In genomic region chr6:152471459-152472070, GRCh38 we compare ENCODE assay signal across 18 cellular contexts.
DNase-seq lines count a peak whose midpoint lies in the region; ATAC-seq, FAIRE-seq and TF ChIP-seq lines count a peak whose summit lies in the region.
"Had no signal": no experiment of that assay in that cellular context is flagged by ENCODE, and none has a peak within 500 bp of the region (broad histone marks: within the 10 kb centered on the region; RNA-seq: fewer than 3 reads in every experiment).

No MANE protein-coding gene starts in this region.

- H3K4me3 ChIP-seq in H1 (ENCODE audit: extremely low read depth in 1 of 4, insufficient read depth in 2 of 4, low read depth in 3 of 4, low read length in 4 of 4) (no peak overlapping the region), aorta (ENCODE audit: low read length in 2 of 2) (peak overlapping the region; percentile 64 to 69)

- peaks cover 4% of the 10 kb centered on the region for H3K9me3 Mint-ChIP-seq in nephron
- peaks cover 3% of the 10 kb centered on the region for H3K9me3 Mint-ChIP-seq in activated T-cell treated with anti-CD3 and anti-CD28 coated beads, Interleukin-2, amount 50 U/mL, for 4 hours
- H3K9me3 Mint-ChIP-seq: activated naive CD8-positive, alpha-beta T cell treated with anti-CD3 and anti-CD28 coated beads, Interleukin-2, amount 10 ng/mL, durations not matched to agents 7 days and 5 days; effector memory CD8-positive, alpha-beta T cell; natural killer cell had no signal

- CTCF ChIA-PET in H1 (lab: Charles Lee; ENCODE audit: partially characterized antibody): interaction anchor here (0.6 to 1.0 kb wide), 5 partner anchors 9 to 1291 kb away, joined by 3 to 7 read pairs (median 3); no protein-coding TSS in a partner anchor

- TF ChIP-seq CTCF in H1 (IDR thresholded peaks at IDR 0.05; ENCODE audit: control extremely low read depth in 1 of 3, insufficient read depth in 1 of 3, low read depth in 1 of 3, low read length in 3 of 3) (no peak), nephron (IDR thresholded peaks at IDR 0.05; ENCODE audit: unreplicated experiment in 3 of 3) (no peak)

- no peak overlapping the region for H3K4ac ChIP-seq in H1 (replicated peaks; ENCODE audit: insufficient read length, low read depth, low read length)

- no peak overlapping the region for H3K9ac ChIP-seq in H1 (replicated peaks in 1 of 4; ENCODE audit: extremely low read depth in 1 of 4, low read depth in 3 of 4, low read length in 3 of 4)

- no peak overlapping the region for H2BK15ac ChIP-seq in H1 (ENCODE audit: low read length)

- no peak overlapping the region for H2BK12ac ChIP-seq in H1 (ENCODE audit: low read depth, low read length)

- peak overlapping the region; percentile 55 to 73 (median 68) for H3K4me3 Mint-ChIP-seq in nephron
- H3K4me3 Mint-ChIP-seq in activated T-cell treated with anti-CD3 and anti-CD28 coated beads, Interleukin-2, amount 50 U/mL, for 4 hours: no peak overlapping the region
- H3K4me3 Mint-ChIP-seq: activated CD8-positive, alpha-beta memory T cell treated with anti-CD3 and anti-CD28 coated beads, Interleukin-2, amount 10 ng/mL, durations not matched to agents 7 days and 5 days; activated naive CD8-positive, alpha-beta T cell treated with anti-CD3 and anti-CD28 coated beads, Interleukin-2, amount 10 ng/mL, durations not matched to agents 7 days and 5 days; effector memory CD8-positive, alpha-beta T cell; IgD-negative memory B cell; natural killer cell had no signal

- no peak overlapping the region for H4K8ac ChIP-seq in H1 (ENCODE audit: extremely low read depth, insufficient read depth, low read length)

- H3K27me3 ChIP-seq in H1 (replicated peaks in 1 of 4; ENCODE audit: control insufficient read depth in 3 of 4, extremely low read depth in 1 of 4, insufficient read depth in 3 of 4, low read length in 3 of 4) (no peaks in the 10 kb centered on the region), aorta (ENCODE audit: control insufficient read depth in 1 of 2, insufficient read depth in 2 of 2, low read length in 1 of 2) (no peaks in the 10 kb centered on the region)

- H3K4me1 ChIP-seq in H1 (replicated peaks in 1 of 4; ENCODE audit: control insufficient read depth in 3 of 4, insufficient read depth in 4 of 4, low read length in 3 of 4) (no peaks in the 10 kb centered on the region), aorta (ENCODE audit: control insufficient read depth in 1 of 2, insufficient read depth in 2 of 2, low read length in 2 of 2) (no peaks in the 10 kb centered on the region)

- POLR2A ChIA-PET in H1 (lab: Charles Lee; ENCODE audit: partially characterized antibody): no interaction called here

- no peak for ATAC-seq in aorta (ENCODE audit: low FRiP score)
- ATAC-seq in activated T-cell treated with anti-CD3 and anti-CD28 coated beads, Interleukin-2, amount 50 U/mL, for 4 hours: no peak
- no peak for ATAC-seq in HG03354 (IDR thresholded peaks at IDR 0.05; ENCODE audit: poor library complexity, severe bottlenecking, unreplicated experiment)
- ATAC-seq: activated CD8-positive, alpha-beta memory T cell treated with anti-CD3 and anti-CD28 coated beads, Interleukin-2, amount 10 ng/mL, durations not matched to agents 7 days and 5 days; effector memory CD8-positive, alpha-beta T cell; HCT116; natural killer cell had no signal

- H3K79me2 ChIP-seq in H1 (ENCODE audit: control insufficient read depth in 1 of 2, insufficient read depth in 2 of 2, low read length in 2 of 2): no peaks in the 10 kb centered on the region

- H4K5ac ChIP-seq in H1 (ENCODE audit: insufficient read length, low read depth, low read length): no peak overlapping the region

- H3K23me2 ChIP-seq in H1 (ENCODE audit: low read depth, low read length): no peaks in the 10 kb centered on the region

- no peak overlapping the region for H4K91ac ChIP-seq in H1 (replicated peaks; ENCODE audit: insufficient read length, low read length)

- 92% methylated on average over 8 of the region's 8 CpGs; no CpG with 5 or more reads in 1 of the 2 experiments for WGBS in H1 (ENCODE audit: extremely low coverage in 1 of 2, insufficient coverage in 1 of 2, insufficient read length in 1 of 2, insufficient replicate concordance in 2 of 2, low coverage in 1 of 2, low lambda C conversion rate in 2 of 2, missing lambda C conversion rate in 1 of 2), 2 experiments
- WGBS in aorta, 2 donors: 8 to 10% methylated on average over 8 of the region's 8 CpGs

- H2BK5ac ChIP-seq in H1 (ENCODE audit: low read depth, low read length): no peak overlapping the region

- no peak overlapping the region for H2BK120ac ChIP-seq in H1 (replicated peaks; ENCODE audit: low read depth, low read length)

- no peaks in the 10 kb centered on the region for H4K20me1 ChIP-seq in H1 (replicated peaks in 1 of 2; ENCODE audit: control insufficient read depth in 1 of 2, insufficient read depth in 2 of 2, low read length in 2 of 2)

- no peak overlapping the region for H2AK5ac ChIP-seq in H1 (ENCODE audit: low read depth, low read length)

- intact Hi-C loops in aorta (cut with DNase I): loop anchor here in 1 of 2 donors (5.0 kb wide), 1 partner anchor 104 kb away; no protein-coding TSS in a partner anchor

- H3K27ac ChIP-seq in H1 (ENCODE audit: low read depth, low read length): no peak overlapping the region
- H3K27ac ChIP-seq in aorta (ENCODE audit: low read depth in 1 of 2, low read length in 2 of 2): no peak overlapping the region

- no peak overlapping the region for H2BK20ac ChIP-seq in H1 (ENCODE audit: low read length)

- no peaks in the 10 kb centered on the region for H3K9me3 ChIP-seq in H1 (ENCODE audit: insufficient read depth in 2 of 2, low read depth in 1 of 2, low read length in 1 of 2)
- H3K9me3 ChIP-seq in aorta (ENCODE audit: control insufficient read depth, low read length): no peaks in the 10 kb centered on the region

- peaks cover 18% of the 10 kb centered on the region for H3K4me1 Mint-ChIP-seq in nephron
- no peaks in the 10 kb centered on the region for H3K4me1 Mint-ChIP-seq in activated T-cell treated with anti-CD3 and anti-CD28 coated beads, Interleukin-2, amount 50 U/mL, for 4 hours (ENCODE audit: low read depth)
- H3K4me1 Mint-ChIP-seq: activated CD8-positive, alpha-beta memory T cell treated with anti-CD3 and anti-CD28 coated beads, Interleukin-2, amount 10 ng/mL, durations not matched to agents 7 days and 5 days; activated naive CD8-positive, alpha-beta T cell treated with anti-CD3 and anti-CD28 coated beads, Interleukin-2, amount 10 ng/mL, durations not matched to agents 7 days and 5 days; IgD-negative memory B cell had no signal

- H3K79me1 ChIP-seq in H1 (ENCODE audit: low read depth, low read length): no peaks in the 10 kb centered on the region

- TF ChIP-seq EP300 in H1 (IDR thresholded peaks at IDR 0.05; ENCODE audit: borderline replicate concordance in 1 of 2, low read depth in 2 of 2, low read length in 2 of 2): no peak

- no peaks in the 10 kb centered on the region for H3K36me3 Mint-ChIP-seq in nephron (ENCODE audit: low read depth)
- H3K36me3 Mint-ChIP-seq in activated T-cell treated with anti-CD3 and anti-CD28 coated beads, Interleukin-2, amount 50 U/mL, for 4 hours (ENCODE audit: insufficient read depth): no peaks in the 10 kb centered on the region
- H3K36me3 Mint-ChIP-seq: activated CD8-positive, alpha-beta memory T cell treated with anti-CD3 and anti-CD28 coated beads, Interleukin-2, amount 10 ng/mL, durations not matched to agents 7 days and 5 days; activated naive CD8-positive, alpha-beta T cell treated with anti-CD3 and anti-CD28 coated beads, Interleukin-2, amount 10 ng/mL, durations not matched to agents 7 days and 5 days; IgD-negative memory B cell had no signal

- no peak overlapping the region for H3K23ac ChIP-seq in H1 (ENCODE audit: insufficient read length)

- no peak overlapping the region for H3K4me2 ChIP-seq in H1 (ENCODE audit: insufficient read depth in 1 of 2, low read depth in 2 of 2, low read length in 2 of 2)

- H3K18ac ChIP-seq in H1 (ENCODE audit: extremely low read depth, low read length): no peak overlapping the region

- no peak for FAIRE-seq in H1 (lab: Jason Lieb, UNC)

- TF ChIP-seq POLR2A in H1 (IDR thresholded peaks at IDR 0.05; ENCODE audit: control extremely low read depth in 1 of 2, low read depth in 2 of 2, low read length in 2 of 2): no peak

- no peaks in the 10 kb centered on the region for H3K27me3 Mint-ChIP-seq in nephron (ENCODE audit: low read depth)
- H3K27me3 Mint-ChIP-seq in activated T-cell treated with anti-CD3 and anti-CD28 coated beads, Interleukin-2, amount 50 U/mL, for 4 hours (ENCODE audit: low read depth): no peaks in the 10 kb centered on the region
- H3K27me3 Mint-ChIP-seq: activated CD8-positive, alpha-beta memory T cell treated with anti-CD3 and anti-CD28 coated beads, Interleukin-2, amount 10 ng/mL, durations not matched to agents 7 days and 5 days; effector memory CD8-positive, alpha-beta T cell had no signal

- no peak overlapping the region for H3K56ac ChIP-seq in H1 (replicated peaks; ENCODE audit: insufficient read length, low read depth, low read length)

- no peaks in the 10 kb centered on the region for H3K36me3 ChIP-seq in H1 (ENCODE audit: control insufficient read depth in 2 of 4, insufficient read depth in 4 of 4, low read length in 3 of 4)
- no peaks in the 10 kb centered on the region for H3K36me3 ChIP-seq in aorta (ENCODE audit: control insufficient read depth in 1 of 2, insufficient read depth in 2 of 2, low read length in 1 of 2)

- peak overlapping the region; percentile 17; the same call in 1 of the 2 replicates for H2AFZ ChIP-seq in H1 (ENCODE audit: low read length)

- TF ChIP-seq RAD21 in H1 (IDR thresholded peaks at IDR 0.05 in 1 of 2, conservative IDR thresholded peaks at IDR 0.05 in 1 of 2; ENCODE audit: low read depth in 2 of 2, low read length in 2 of 2): no peak

- peak overlapping the region; percentile 61 to 69 (median 66) for H3K27ac Mint-ChIP-seq in nephron
- H3K27ac Mint-ChIP-seq: activated CD8-positive, alpha-beta memory T cell treated with anti-CD3 and anti-CD28 coated beads, Interleukin-2, amount 10 ng/mL, durations not matched to agents 7 days and 5 days; activated naive CD8-positive, alpha-beta T cell treated with anti-CD3 and anti-CD28 coated beads, Interleukin-2, amount 10 ng/mL, durations not matched to agents 7 days and 5 days; effector memory CD8-positive, alpha-beta T cell; IgD-negative memory B cell; natural killer cell had no signal

- peak; percentile 38 to 45 for DNase-seq in NCI-H524 (lab: John Stamatoyannopoulos, UW)
- DNase-seq in NCI-H524 treated with DMSO at 0.1 percent for 48 hours (lab: John Stamatoyannopoulos, UW): no peak
- no peak for DNase-seq in H1 (ENCODE audit: low read depth in 1 of 2, low spot score in 2 of 2)
- DNase-seq in aorta: no peak
- DNase-seq in activated T-cell treated with anti-CD3 and anti-CD28 coated beads, Interleukin-2, amount 50 U/mL, for 4 hours: no peak
- DNase-seq in D341Med (ENCODE audit: low spot score): no peak
- DNase-seq: 8988T; activated CD8-positive, alpha-beta memory T cell treated with anti-CD3 and anti-CD28 coated beads, Interleukin-2, amount 10 ng/mL, durations not matched to agents 7 days and 5 days; activated naive CD8-positive, alpha-beta T cell treated with anti-CD3 and anti-CD28 coated beads, Interleukin-2, amount 10 ng/mL, durations not matched to agents 7 days and 5 days; DMS79; effector memory CD8-positive, alpha-beta T cell; natural killer cell; NCI-H2029; stimulated activated naive CD4-positive, alpha-beta T cell treated with Interleukin-2 at 50 U/mL for 16 hours had no signal

- H3K14ac ChIP-seq in H1 (ENCODE audit: insufficient read length): no peak overlapping the region

Comparison
In these comparisons a context has a peak if more than half of its experiments do, and no peak if none do; other contexts are left out.
1. DNase-seq: peak in NCI-H524 (2 of 2); none in NCI-H524 treated with DMSO at 0.1 percent for 48 hours (single experiment), H1 (0 of 2), aorta (0 of 2), activated T-cell treated with anti-CD3 and anti-CD28 coated beads, Interleukin-2, amount 50 U/mL, for 4 hours (single experiment) and D341Med (single experiment).
2. H3K4me3 ChIP-seq: peak in aorta (2 of 2); none in H1 (0 of 4).